ENCODE assay signal across 20 cellular contexts in the genomic region with DNA sequence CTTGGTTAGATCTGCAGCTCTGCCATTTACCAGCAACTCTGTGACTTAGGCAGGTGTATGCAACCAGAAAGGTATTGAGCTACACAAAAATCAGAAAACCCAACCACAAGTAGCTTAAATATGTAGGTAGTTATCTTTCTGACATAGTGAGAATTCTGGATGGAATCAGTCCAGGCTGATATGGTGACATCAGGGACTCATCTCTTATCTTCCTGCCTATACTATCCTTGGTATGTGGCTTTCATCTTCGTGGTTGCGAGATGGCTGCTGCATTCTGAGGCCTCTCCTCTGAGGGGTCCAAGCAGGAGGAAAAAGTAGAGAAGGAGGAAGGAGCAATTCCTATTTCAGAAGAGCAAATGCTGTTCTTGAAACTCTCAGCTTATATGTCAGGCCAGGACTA. TPM values are rescaled to one million over a fixed set of nuclear protein-coding genes. Genes with fewer than 3 reads are reported as not detected.
A peak's percentile ranks its signal among the peaks of the same experiment; 100 is the strongest.
DNase-seq lines count a peak whose midpoint lies in the region; TF ChIP-seq lines count a peak whose summit lies in the region.
"Had no signal": no experiment of that assay in that cellular context is flagged by ENCODE, and none has a peak within 500 bp of the region (broad histone marks: within the 10 kb centered on the region; RNA-seq: fewer than 3 reads in every experiment).

No MANE protein-coding gene starts in this region.

- H3K27ac ChIP-seq in esophagus muscularis mucosa (replicated peaks in 1 of 4) (no peak overlapping the region), neutrophil (peak overlapping the region; percentile 32), substantia nigra (ENCODE audit: low read depth, low read length, poor library complexity, severe bottlenecking) (no peak overlapping the region)
- H3K27ac ChIP-seq: HL-60 had no signal

- DNase-seq in Caco-2 (peak in 1 of 2 experiments; percentile 22), esophagus muscularis mucosa (ENCODE audit: extremely low spot score) (peak; percentile 55), NCI-H2227 treated with DMSO at 0.1 percent for 48 hours (lab: John Stamatoyannopoulos, UW) (no peak), substantia nigra (lab: John Stamatoyannopoulos, UW) (no peak), GM20000 (ENCODE audit: low spot score) (no peak), NOMO-1 treated with dmso at 0.1 percent for 144 hours (lab: John Stamatoyannopoulos, UW; ENCODE audit: unreplicated experiment) (no peak)
- DNase-seq: ACHN; BE2C; C1 segment of cervical spinal cord; CD4-positive, CD25-positive, alpha-beta regulatory T cell; CD8-positive, alpha-beta memory T cell; COR-L47; GDM1; GOT3; H7; HFFc6; IMR-90 had no signal

- H3K4me1 ChIP-seq in Caco-2 (peaks cover 41% of the 10 kb centered on the region), Loucy (ENCODE audit: insufficient read depth, low read length, poor library complexity, severe bottlenecking) (peaks cover 93% of the 10 kb centered on the region), esophagus muscularis mucosa (peaks cover 66 to 88% (median 79%) of the 10 kb centered on the region in 4 donors), neutrophil (ENCODE audit: control insufficient read depth in 1 of 2, insufficient read depth in 1 of 2, low read depth in 1 of 2, low read length in 1 of 2) (peaks cover 49 to 70% of the 10 kb centered on the region in 2 experiments)

- no peak overlapping the region for H3K4me3 Mint-ChIP-seq in Caco-2 (ENCODE audit: unreplicated experiment)
- H3K4me3 Mint-ChIP-seq: CD4-positive, CD25-positive, alpha-beta regulatory T cell; CD8-positive, alpha-beta memory T cell; HFFc6 had no signal

- no peak overlapping the region for H2AFZ ChIP-seq in Loucy (ENCODE audit: low read length)

- H3K79me2 ChIP-seq in Loucy (ENCODE audit: insufficient read depth, low read length): no peaks in the 10 kb centered on the region

- H3K27ac Mint-ChIP-seq in Caco-2 (ENCODE audit: unreplicated experiment): peak overlapping the region; percentile 17
- H3K27ac Mint-ChIP-seq: CD8-positive, alpha-beta memory T cell; HFFc6 had no signal

- WGBS in esophagus muscularis mucosa: 75% methylated on average over 2 of the region's 2 CpGs

- no peaks in the 10 kb centered on the region for H3K36me3 ChIP-seq in Caco-2 (ENCODE audit: control insufficient read depth, insufficient read depth, low read length)
- H3K36me3 ChIP-seq in Loucy (ENCODE audit: insufficient read depth, low read length): no peaks in the 10 kb centered on the region
- H3K36me3 ChIP-seq in esophagus muscularis mucosa: no peaks in the 10 kb centered on the region
- H3K36me3 ChIP-seq in neutrophil: no peaks in the 10 kb centered on the region
- H3K36me3 ChIP-seq: BE2C had no signal

- peak overlapping the region; percentile 35 for H3K4me2 ChIP-seq in Loucy (ENCODE audit: low read depth, low read length, poor library complexity, severe bottlenecking)

- H3K36me3 Mint-ChIP-seq in Caco-2 (ENCODE audit: insufficient read depth, unreplicated experiment): no peaks in the 10 kb centered on the region
- H3K36me3 Mint-ChIP-seq: CD4-positive, CD25-positive, alpha-beta regulatory T cell; CD8-positive, alpha-beta memory T cell had no signal

- no peaks in the 10 kb centered on the region for H3K9me3 Mint-ChIP-seq in Caco-2 (ENCODE audit: unreplicated experiment)
- H3K9me3 Mint-ChIP-seq: CD4-positive, CD25-positive, alpha-beta regulatory T cell; CD8-positive, alpha-beta memory T cell; HFFc6 had no signal

- H3K27me3 Mint-ChIP-seq in Caco-2 (ENCODE audit: insufficient read depth, unreplicated experiment): no peaks in the 10 kb centered on the region

- TF ChIP-seq CTCF in Caco-2 (IDR thresholded peaks at IDR 0.05; ENCODE audit: insufficient read depth in 1 of 2, low read depth in 1 of 2, low read length in 1 of 2, severe bottlenecking in 1 of 2, unreplicated experiment in 1 of 2) (no peak), Loucy (conservative IDR thresholded peaks at IDR 0.05; ENCODE audit: low read length) (no peak), esophagus muscularis mucosa (IDR thresholded peaks at IDR 0.05) (no peak), neutrophil (IDR thresholded peaks at IDR 0.05) (no peak), GM20000 (IDR thresholded peaks at IDR 0.05; ENCODE audit: extremely low read depth, missing control alignments) (no peak)

- H3K4me3 ChIP-seq in Caco-2 (ENCODE audit: low read depth, low read length): no peak overlapping the region
- H3K4me3 ChIP-seq in Loucy (ENCODE audit: low read length, poor library complexity, severe bottlenecking): no peak overlapping the region
- H3K4me3 ChIP-seq in esophagus muscularis mucosa: no peak overlapping the region
- no peak overlapping the region for H3K4me3 ChIP-seq in neutrophil (ENCODE audit: low read depth in 1 of 2, low read length in 1 of 2)

- H3K4me1 Mint-ChIP-seq in Caco-2 (ENCODE audit: low read depth, unreplicated experiment): peaks cover 28% of the 10 kb centered on the region

- H3K9ac ChIP-seq in Loucy (ENCODE audit: low read depth, low read length, poor library complexity, severe bottlenecking): no peak overlapping the region

- no peaks in the 10 kb centered on the region for H3K9me2 ChIP-seq in Loucy (replicated peaks; ENCODE audit: low read depth, low read length)

- H3K27me3 ChIP-seq in Caco-2 (replicated peaks; ENCODE audit: control insufficient read depth, insufficient read depth, low read length): no peaks in the 10 kb centered on the region
- H3K27me3 ChIP-seq in Loucy (ENCODE audit: insufficient read depth, low read length, poor library complexity, severe bottlenecking): no peaks in the 10 kb centered on the region
- H3K27me3 ChIP-seq in esophagus muscularis mucosa: no peaks in the 10 kb centered on the region
- H3K27me3 ChIP-seq in neutrophil: no peaks in the 10 kb centered on the region
- H3K27me3 ChIP-seq: BE2C had no signal

- CTCF ChIA-PET in Caco-2 (lab: Charles Lee): no interaction called here

- no TSS peak for BruUV-seq in Caco-2 (replicated peaks; lab: Mats Ljungman, UMichigan)

- POLR2A ChIA-PET in Caco-2 (lab: Charles Lee): no interaction called here

- no peak for TF ChIP-seq EP300 in esophagus muscularis mucosa (IDR thresholded peaks at IDR 0.05)

- no peaks in the 10 kb centered on the region for H4K20me1 ChIP-seq in Loucy (ENCODE audit: insufficient read depth, low read length, poor library complexity, severe bottlenecking)

- H3K9me3 ChIP-seq in Caco-2 (no peaks in the 10 kb centered on the region), Loucy (ENCODE audit: insufficient read depth, low read depth, low read length) (no peaks in the 10 kb centered on the region), esophagus muscularis mucosa (no peaks in the 10 kb centered on the region), neutrophil (no peaks in the 10 kb centered on the region)
- H3K9me3 ChIP-seq: BE2C had no signal

- H3F3A ChIP-seq in Loucy (ENCODE audit: low read depth): peaks cover 3% of the 10 kb centered on the region; the same call in 1 of the 2 replicates

- intact Hi-C loops in Caco-2 (cut with micrococcal nuclease; ENCODE audit: unreplicated experiment): loop anchor here (5.0 kb wide), 1 partner anchor 36 kb away; no protein-coding TSS in a partner anchor
- intact Hi-C loops in esophagus muscularis mucosa (cut with DNase I): no loop called here

- TF ChIP-seq POLR2A in esophagus muscularis mucosa (IDR thresholded peaks at IDR 0.05; ENCODE audit: low read depth): no peak

RNA-seq across cellular contexts. Expression of gene CTDSPL, which starts 40.0 kb away (rescaled TPM):
- 56.5 and 60.9 TPM in 2 replicates for total RNA-seq in Caco-2 (2022)
- 10 to 100 TPM; 39.9 to 60.6 (median 54.6) TPM for total RNA-seq in esophagus muscularis mucosa
